In the genomic region with DNA sequence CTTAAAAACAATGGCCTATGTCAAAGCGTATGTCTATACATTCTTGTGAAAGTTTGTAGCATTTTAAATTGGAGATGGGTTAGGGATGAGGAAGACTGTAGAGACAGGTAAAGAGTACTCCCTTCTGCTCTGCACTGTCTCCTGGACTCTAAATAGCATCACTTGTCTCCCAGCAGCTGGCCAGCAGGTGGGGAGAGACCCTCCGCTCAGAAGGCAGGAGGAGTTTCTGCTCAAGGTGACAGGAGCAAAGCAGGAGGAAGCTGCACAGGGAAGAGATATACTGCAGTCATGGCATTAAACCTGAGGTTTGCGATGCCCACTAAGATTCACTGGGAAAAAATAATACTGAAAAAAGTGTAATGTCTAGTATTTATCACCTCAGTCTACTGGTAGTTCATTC, we compare ENCODE assay signal across 19 cellular contexts.
"Had no signal": no experiment of that assay in that cellular context is flagged by ENCODE, and none has a peak within 500 bp of the region (broad histone marks: within the 10 kb centered on the region; RNA-seq: fewer than 3 reads in every experiment).

No MANE protein-coding gene starts in this region.

- H3K4me3 Mint-ChIP-seq: naive B cell; nephron; stimulated activated memory B cell treated with anti-CD40 and anti-IgM and Interleukin-4, amounts not matched to agents 10 μg/mL and 1 μg/mL and 100 μg/mL, for 72 hours; stimulated activated naive CD8-positive, alpha-beta T cell treated with anti-CD3 and anti-CD28 coated beads, Interleukin-15, Interleukin-2, amounts not matched to agents 100 ng/mL and 50 ng/mL, for 24 hours had no signal

- H3K27me3 Mint-ChIP-seq: stimulated activated memory B cell treated with anti-CD40 and anti-IgM and Interleukin-4, amounts not matched to agents 10 μg/mL and 1 μg/mL and 100 μg/mL, for 72 hours had no signal

- H3K4me1 Mint-ChIP-seq: naive B cell; nephron; stimulated activated memory B cell treated with anti-CD40 and anti-IgM and Interleukin-4, amounts not matched to agents 10 μg/mL and 1 μg/mL and 100 μg/mL, for 72 hours had no signal

- H3K36me3 Mint-ChIP-seq: naive B cell; stimulated activated memory B cell treated with anti-CD40 and anti-IgM and Interleukin-4, amounts not matched to agents 10 μg/mL and 1 μg/mL and 100 μg/mL, for 72 hours had no signal

- ATAC-seq: gastrocnemius medialis; left cardiac atrium; left ventricle myocardium superior; sciatic nerve; stimulated activated memory B cell treated with anti-CD40 and anti-IgM and Interleukin-4, amounts not matched to agents 10 μg/mL and 1 μg/mL and 100 μg/mL, for 72 hours; upper lobe of right lung had no signal

- DNase-seq: cortex of kidney; dorsolateral prefrontal cortex; effector memory CD4-positive, alpha-beta T cell; gastrocnemius medialis; kidney; left cardiac atrium; left ventricle myocardium superior; mesenchymal stem cell; naive B cell; spleen; stimulated activated CD4-positive, alpha-beta T cell treated with anti-CD3 and anti-CD28 coated beads, Interleukin-15, amount 100 ng/mL, for 24 hours; stimulated activated CD4-positive, alpha-beta T cell treated with anti-CD3 and anti-CD28 coated beads, Interleukin-1b, Interleukin-23, amount 100 ng/mL, for 48 hours; stimulated activated CD4-positive, alpha-beta T cell treated with anti-CD3 and anti-CD28 coated beads, Interleukin-4, amount 100 ng/mL, for 24 hours; tibial artery; upper lobe of right lung had no signal

- H3K9me3 Mint-ChIP-seq: nephron; stimulated activated memory B cell treated with anti-CD40 and anti-IgM and Interleukin-4, amounts not matched to agents 10 μg/mL and 1 μg/mL and 100 μg/mL, for 72 hours had no signal

- H3K27ac Mint-ChIP-seq: naive B cell; nephron; stimulated activated memory B cell treated with anti-CD40 and anti-IgM and Interleukin-4, amounts not matched to agents 10 μg/mL and 1 μg/mL and 100 μg/mL, for 72 hours; stimulated activated naive CD8-positive, alpha-beta T cell treated with anti-CD3 and anti-CD28 coated beads, Interleukin-15, Interleukin-2, amounts not matched to agents 100 ng/mL and 50 ng/mL, for 24 hours had no signal
